ENCODE assay signal across 30 cellular contexts in genomic region chr12:29759950-29760349, GRCh38.
"Had no signal": no experiment of that assay in that cellular context is flagged by ENCODE, and none has a peak within 500 bp of the region (broad histone marks: within the 10 kb centered on the region; RNA-seq: fewer than 3 reads in every experiment).

No MANE protein-coding gene starts in this region.

- H3K9me3 ChIP-seq: adrenal gland, body of pancreas, breast epithelium had no signal

- H3K27ac ChIP-seq: adrenal gland, body of pancreas, brain microvascular endothelial cell, breast epithelium, VCaP had no signal

- FAIRE-seq: astrocyte had no signal

- H3K4me1 ChIP-seq: adrenal gland, body of pancreas, breast epithelium had no signal

- H3K27me3 ChIP-seq: adrenal gland, body of pancreas, brain microvascular endothelial cell, breast epithelium had no signal

- H3K36me3 ChIP-seq: brain microvascular endothelial cell, breast epithelium had no signal

- H3K4me3 ChIP-seq: adrenal gland, body of pancreas, breast epithelium had no signal

- DNase-seq: activated B cell treated with CpG ODN at 0.5 μM for 24 hours; activated CD4-positive, alpha-beta memory T cell treated with anti-CD3 and anti-CD28 coated beads for 36 hours; activated CD4-positive, alpha-beta T cell treated with anti-CD3 and anti-CD28 coated beads for 4 hours; activated CD4-positive, alpha-beta T cell treated with anti-CD3 and anti-CD28 coated beads, Interleukin-2, amount 10 ng/mL, durations not matched to agents 24 days and 14 days; activated CD4-positive, alpha-beta T cell treated with anti-CD3 and anti-CD28 coated beads, Interleukin-2, amount 50 U/mL, for 1 hour; activated CD4-positive, alpha-beta T cell treated with anti-CD3 and anti-CD28 coated beads, Interleukin-2, amount 50 U/mL, for 4 hours; activated CD4-positive, CD25-positive, alpha-beta regulatory T cell treated with anti-CD3 and anti-CD28 coated beads, Interleukin-2, amount 50 U/mL, for 72 hours; activated CD8-positive, alpha-beta memory T cell treated with anti-CD3 and anti-CD28 coated beads, Interleukin-2, amount 50 U/mL, for 4 hours; activated CD8-positive, alpha-beta T cell treated with anti-CD3 and anti-CD28 coated beads for 36 hours; activated effector memory CD4-positive, alpha-beta T cell treated with anti-CD3 and anti-CD28 coated beads, Interleukin-2, amount 50 U/mL, for 16 hours; activated gamma-delta T cell treated with Interleukin-2 at 50 U/mL for 16 hours; activated naive CD4-positive, alpha-beta T cell; activated naive CD4-positive, alpha-beta T cell treated with anti-CD3 and anti-CD28 coated beads for 36 hours; activated naive CD4-positive, alpha-beta T cell treated with anti-CD3 and anti-CD28 coated beads, Interleukin-2, amount 50 U/mL, for 16 hours; activated naive CD8-positive, alpha-beta T cell treated with anti-CD3 and anti-CD28 coated beads for 36 hours; activated T-cell treated with anti-CD3 and anti-CD28 coated beads for 4 hours; activated T-cell treated with anti-CD3 and anti-CD28 coated beads, Interleukin-2, amount 50 U/mL, for 1 hour; activated T-cell treated with anti-CD3 and anti-CD28 coated beads, Interleukin-2, amount 50 U/mL, for 4 hours; activated T-cell treated with anti-CD3 and anti-CD28 coated beads, Interleukin-2, amount 50 U/mL, for 72 hours; adrenal gland; amniotic stem cell; aorta; body of pancreas; brain microvascular endothelial cell; central memory CD4-positive, alpha-beta T cell; T-helper 2 cell; T-helper 9 cell had no signal
